Comparison of ENCODE assay signal across 1 cellular context in the genomic region with DNA sequence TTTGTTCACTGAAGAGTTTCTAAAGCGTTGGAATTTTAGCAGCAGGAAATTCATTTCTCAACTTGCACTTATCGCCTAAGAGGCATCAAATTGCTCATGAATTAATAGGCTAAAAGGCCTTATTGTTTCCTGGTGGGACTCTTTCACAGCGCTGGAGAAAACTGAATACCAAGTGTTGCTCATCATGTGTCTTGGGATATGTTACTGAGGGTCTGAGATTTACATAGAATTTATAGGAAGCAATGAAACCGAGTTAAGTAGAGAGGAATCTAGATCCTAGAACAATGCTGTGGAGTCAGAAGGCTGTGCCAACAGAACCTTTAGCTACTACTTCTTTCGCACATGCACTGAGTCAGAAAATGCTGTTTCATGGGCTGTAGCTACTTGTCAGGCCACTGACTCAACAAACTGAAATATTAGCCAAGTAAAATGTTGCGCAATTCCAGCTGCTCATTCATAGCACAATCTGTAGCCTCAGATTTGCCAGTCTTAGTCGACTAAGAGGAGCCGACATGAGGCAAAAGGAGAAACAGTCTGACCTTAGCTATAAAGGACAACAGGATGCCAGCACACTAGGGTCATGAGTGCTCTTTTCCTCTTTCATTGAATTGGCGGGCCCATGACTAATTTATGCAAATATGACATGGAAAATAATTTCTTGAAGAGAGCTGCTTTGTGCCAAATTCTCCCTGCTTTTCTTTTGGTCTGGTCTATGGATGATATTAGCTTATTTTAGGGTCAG.
TF ChIP-seq lines count a peak whose summit lies in the region.

No MANE protein-coding gene starts in this region.

TF ChIP-seq in HepG2, 621 proteins besides CTCF, POLR2A, EP300 and RAD21 (continued from another document):
- peak; percentile 49; the same call in 1 of the 2 replicates for TF ChIP-seq ARID5B (CRISPR knock-in tag; IDR thresholded peaks at IDR 0.05)
- peak; percentile 31; the same call in 1 of the 2 replicates for TF ChIP-seq MAFF (IDR thresholded peaks at IDR 0.05; ENCODE audit: low read depth, low read length)
- TF ChIP-seq NFRKB (IDR thresholded peaks at IDR 0.05), result no peak
- peak; percentile 97 for TF ChIP-seq CEBPG (CRISPR knock-in tag; IDR thresholded peaks at IDR 0.05)
- peak; percentile 17; the same call in 1 of the 2 replicates for TF ChIP-seq SMC3 (IDR thresholded peaks at IDR 0.05; ENCODE audit: low read length)
- TF ChIP-seq KAT8 (CRISPR knock-in tag; IDR thresholded peaks at IDR 0.05), result 0 out of 2 replicates have a peak, but pooled peaks have one; percentile 20
- TF ChIP-seq SSRP1 (CRISPR knock-in tag; IDR thresholded peaks at IDR 0.05), result no peak
- 0 out of 2 replicates have a peak, but pooled peaks have one; percentile 11 for TF ChIP-seq SAP130 (CRISPR knock-in tag; IDR thresholded peaks at IDR 0.05; ENCODE audit: low read depth)
- TF ChIP-seq FOXJ3 (CRISPR knock-in tag; IDR thresholded peaks at IDR 0.05; ENCODE audit: borderline replicate concordance), result no peak
- no peak for TF ChIP-seq ZFP36L2 (CRISPR knock-in tag; IDR thresholded peaks at IDR 0.05)
- peak; percentile 76 for TF ChIP-seq FOSL2 (CRISPR knock-in tag; IDR thresholded peaks at IDR 0.05)
- TF ChIP-seq ZNF644 (CRISPR knock-in tag; IDR thresholded peaks at IDR 0.05; ENCODE audit: low read depth), result 0 out of 2 replicates have a peak, but pooled peaks have one; percentile 7
- TF ChIP-seq ATF4 (CRISPR knock-in tag; IDR thresholded peaks at IDR 0.05), result peak in 1 of 2 experiments; percentile 96; a peak in 2 of 4 replicates
- no peak for TF ChIP-seq GMEB2 (CRISPR knock-in tag; IDR thresholded peaks at IDR 0.05; ENCODE audit: low read depth)
